ENCODE assay signal across 7 cellular contexts in genomic region chr7:29878081-29878688, GRCh38.
DNase-seq lines count a peak whose midpoint lies in the region; ATAC-seq, FAIRE-seq and TF ChIP-seq lines count a peak whose summit lies in the region.

No MANE protein-coding gene starts in this region.

- POLR2A ChIA-PET in Caco-2 (lab: Charles Lee), result no interaction called here

- H3K9me3 ChIP-seq in Caco-2 (no peaks in the 10 kb centered on the region), neural cell (ENCODE audit: low read length) (no peaks in the 10 kb centered on the region)

- H3K4me3 ChIP-seq in Caco-2 (ENCODE audit: low read depth, low read length) (no peak overlapping the region), neural cell (ENCODE audit: low read length) (no peak overlapping the region), H7 (ENCODE audit: insufficient read depth, low read depth, low read length) (no peak overlapping the region)

- TF ChIP-seq RAD21 in neural cell (conservative IDR thresholded peaks at IDR 0.05), result peak; percentile 67

- no peaks in the 10 kb centered on the region for H3K4me1 ChIP-seq in Caco-2

- no peak overlapping the region for H2AFZ ChIP-seq in neural cell (ENCODE audit: low read depth, low read length)

- intact Hi-C loops in Caco-2 (cut with micrococcal nuclease; ENCODE audit: unreplicated experiment), result loop anchor here (1.0 kb wide), 2 partner anchors 43 to 184 kb away; no protein-coding TSS in a partner anchor

- no peak overlapping the region for H3K9ac ChIP-seq in neural cell (ENCODE audit: low read length)

- no peak for ATAC-seq in HG02763 (IDR thresholded peaks at IDR 0.05; ENCODE audit: unreplicated experiment)

- no peaks in the 10 kb centered on the region for H4K20me1 ChIP-seq in neural cell (ENCODE audit: insufficient read depth)

- H3K27me3 ChIP-seq in Caco-2 (replicated peaks; ENCODE audit: control insufficient read depth, insufficient read depth, low read length) (no peaks in the 10 kb centered on the region; the same call in 1 of the 2 replicates), neural cell (ENCODE audit: insufficient read depth, low read depth, low read length) (no peaks in the 10 kb centered on the region), H7 (ENCODE audit: control insufficient read depth, insufficient read depth, low read length) (no peaks in the 10 kb centered on the region)

- H3K36me3 Mint-ChIP-seq in Caco-2 (ENCODE audit: insufficient read depth, unreplicated experiment), result no peaks in the 10 kb centered on the region
- H3K36me3 Mint-ChIP-seq in chondrocyte (ENCODE audit: low read depth), result no peaks in the 10 kb centered on the region

- no TSS peak for BruUV-seq in Caco-2 (replicated peaks; lab: Mats Ljungman, UMichigan)

- CTCF ChIA-PET in Caco-2 (lab: Charles Lee), result interaction anchor here (0.9 to 2.1 kb wide), 4 partner anchors 25 to 196 kb away, joined by 3 to 16 read pairs (median 4); no protein-coding TSS in a partner anchor

- H3K27ac ChIP-seq in neural cell (ENCODE audit: low read length), result no peak overlapping the region

- no peak overlapping the region for H3K4me3 Mint-ChIP-seq in Caco-2 (ENCODE audit: unreplicated experiment)
- no peak overlapping the region for H3K4me3 Mint-ChIP-seq in chondrocyte (ENCODE audit: unreplicated experiment)

- peak in 1 of 2 experiments; percentile 26 for DNase-seq in Caco-2
- DNase-seq in GM18507 (ENCODE audit: extremely low spot score, insufficient read length, low read depth), result no peak
- DNase-seq in OCI-M2 (lab: John Stamatoyannopoulos, UW; ENCODE audit: unreplicated experiment), result peak; percentile 5
- DNase-seq in chondrocyte (ENCODE audit: low spot score), result no peak
- no peak for DNase-seq in H7

- H3K36me3 ChIP-seq in Caco-2 (ENCODE audit: control insufficient read depth, insufficient read depth, low read length) (no peaks in the 10 kb centered on the region), neural cell (ENCODE audit: insufficient read depth, low read length) (no peaks in the 10 kb centered on the region), H7 (replicated peaks; ENCODE audit: control insufficient read depth, insufficient read depth, low read length) (no peaks in the 10 kb centered on the region)

- H3K4me1 Mint-ChIP-seq in Caco-2 (ENCODE audit: low read depth, unreplicated experiment) (no peaks in the 10 kb centered on the region), chondrocyte (ENCODE audit: low read depth) (peaks cover 14% of the 10 kb centered on the region)

- no peaks in the 10 kb centered on the region for H3F3A ChIP-seq in neural cell (ENCODE audit: insufficient read depth, low read length, poor library complexity, severe bottlenecking)

- TF ChIP-seq CTCF in Caco-2 (IDR thresholded peaks at IDR 0.05; ENCODE audit: insufficient read depth in 1 of 2, low read depth in 1 of 2, low read length in 1 of 2, severe bottlenecking in 1 of 2, unreplicated experiment in 1 of 2) (peak; percentile 57 to 58), chondrocyte (IDR thresholded peaks at IDR 0.05) (peak; percentile 91), neural cell (IDR thresholded peaks at IDR 0.05; ENCODE audit: poor library complexity, severe bottlenecking) (peak; percentile 67)

- no peak overlapping the region for H3K27ac Mint-ChIP-seq in Caco-2 (ENCODE audit: unreplicated experiment)
- H3K27ac Mint-ChIP-seq in chondrocyte (ENCODE audit: unreplicated experiment), result peak overlapping the region; percentile 55

- H3K79me2 ChIP-seq in neural cell (replicated peaks; ENCODE audit: insufficient read depth, low read length), result no peaks in the 10 kb centered on the region

- H3K27me3 Mint-ChIP-seq in Caco-2 (ENCODE audit: insufficient read depth, unreplicated experiment) (peaks cover 6% of the 10 kb centered on the region), chondrocyte (ENCODE audit: low read depth) (peaks cover 7% of the 10 kb centered on the region)

- no peak overlapping the region for H3K4me2 ChIP-seq in neural cell (ENCODE audit: low read length)

- H3K9me2 ChIP-seq in neural cell (ENCODE audit: insufficient read depth, low read length), result no peaks in the 10 kb centered on the region

- peak; percentile 39 for FAIRE-seq in GM18507 (lab: Jason Lieb, UNC)

- H3K9me3 Mint-ChIP-seq in Caco-2 (ENCODE audit: unreplicated experiment), result no peaks in the 10 kb centered on the region
- H3K9me3 Mint-ChIP-seq in chondrocyte (ENCODE audit: low read depth), result no peaks in the 10 kb centered on the region

- TF ChIP-seq EP300 in neural cell (conservative IDR thresholded peaks at IDR 0.05; ENCODE audit: poor library complexity, severe bottlenecking), result no peak

TF ChIP-seq in neural cell, 6 proteins besides CTCF, POLR2A, EP300 and RAD21:
- TF ChIP-seq SMC3 (conservative IDR thresholded peaks at IDR 0.05; ENCODE audit: poor library complexity), result peak; percentile 73
- no peak for TF ChIP-seq POLR2AphosphoS5 (IDR thresholded peaks at IDR 0.05)
